ENCODE assay signal across 2 cellular contexts in the genomic region with DNA sequence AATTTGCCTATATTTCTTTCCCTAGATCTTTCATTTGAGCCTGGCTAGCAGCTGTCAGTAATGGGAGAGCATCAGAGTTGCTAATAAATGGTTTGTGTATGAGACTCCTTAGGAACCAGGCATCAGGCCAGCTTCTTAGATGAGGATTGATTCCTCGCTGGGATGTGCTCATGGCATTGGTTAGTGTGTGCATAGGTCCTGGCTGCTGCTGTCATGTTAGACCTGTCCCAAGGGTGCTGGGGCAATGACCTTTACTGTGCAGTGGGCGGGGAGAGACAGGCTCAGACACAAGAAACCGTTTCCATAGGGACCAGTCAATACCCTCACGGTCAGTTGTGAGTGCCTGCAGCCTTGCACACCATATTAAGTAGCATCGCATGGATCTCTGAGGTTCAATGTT.
TF ChIP-seq lines count a peak whose summit lies in the region.

No MANE protein-coding gene starts in this region.

TF ChIP-seq in SK-N-SH treated with all-trans-retinoic acid at 6 μM for 48 hours, 23 proteins besides CTCF, POLR2A, EP300 and RAD21 (continued from another document):
- TF ChIP-seq ZNF565 (CRISPR knock-in tag; conservative IDR thresholded peaks at IDR 0.05; ENCODE audit: low read depth) = no peak
- TF ChIP-seq OSR1 (CRISPR knock-in tag; IDR thresholded peaks at IDR 0.05) = no peak
- no peak for TF ChIP-seq GLIS3 (CRISPR knock-in tag; IDR thresholded peaks at IDR 0.05)
- TF ChIP-seq, protein P1, sequence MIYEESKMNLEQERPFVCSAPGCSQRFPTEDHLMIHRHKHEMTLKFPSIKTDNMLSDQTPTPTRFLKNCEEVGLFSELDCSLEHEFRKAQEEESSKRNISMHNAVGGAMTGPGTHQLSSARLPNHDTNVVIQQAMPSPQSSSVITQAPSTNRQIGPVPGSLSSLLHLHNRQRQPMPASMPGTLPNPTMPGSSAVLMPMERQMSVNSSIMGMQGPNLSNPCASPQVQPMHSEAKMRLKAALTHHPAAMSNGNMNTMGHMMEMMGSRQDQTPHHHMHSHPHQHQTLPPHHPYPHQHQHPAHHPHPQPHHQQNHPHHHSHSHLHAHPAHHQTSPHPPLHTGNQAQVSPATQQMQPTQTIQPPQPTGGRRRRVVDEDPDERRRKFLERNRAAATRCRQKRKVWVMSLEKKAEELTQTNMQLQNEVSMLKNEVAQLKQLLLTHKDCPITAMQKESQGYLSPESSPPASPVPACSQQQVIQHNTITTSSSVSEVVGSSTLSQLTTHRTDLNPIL (CRISPR knock-in tag; IDR thresholded peaks at IDR 0.05; ENCODE audit: low read depth) = no peak
- TF ChIP-seq, protein P2, sequence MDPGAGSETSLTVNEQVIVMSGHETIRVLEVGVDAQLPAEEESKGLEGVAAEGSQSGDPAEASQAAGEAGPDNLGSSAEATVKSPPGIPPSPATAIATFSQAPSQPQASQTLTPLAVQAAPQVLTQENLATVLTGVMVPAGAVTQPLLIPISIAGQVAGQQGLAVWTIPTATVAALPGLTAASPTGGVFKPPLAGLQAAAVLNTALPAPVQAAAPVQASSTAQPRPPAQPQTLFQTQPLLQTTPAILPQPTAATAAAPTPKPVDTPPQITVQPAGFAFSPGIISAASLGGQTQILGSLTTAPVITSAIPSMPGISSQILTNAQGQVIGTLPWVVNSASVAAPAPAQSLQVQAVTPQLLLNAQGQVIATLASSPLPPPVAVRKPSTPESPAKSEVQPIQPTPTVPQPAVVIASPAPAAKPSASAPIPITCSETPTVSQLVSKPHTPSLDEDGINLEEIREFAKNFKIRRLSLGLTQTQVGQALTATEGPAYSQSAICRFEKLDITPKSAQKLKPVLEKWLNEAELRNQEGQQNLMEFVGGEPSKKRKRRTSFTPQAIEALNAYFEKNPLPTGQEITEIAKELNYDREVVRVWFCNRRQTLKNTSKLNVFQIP (CRISPR knock-in tag; IDR thresholded peaks at IDR 0.05; ENCODE audit: borderline replicate concordance, low read depth) = no peak
- no peak for TF ChIP-seq TCF4 (CRISPR knock-in tag; IDR thresholded peaks at IDR 0.05; ENCODE audit: borderline replicate concordance)
- TF ChIP-seq ZFP3 (CRISPR knock-in tag; IDR thresholded peaks at IDR 0.05) = no peak
- no peak for TF ChIP-seq ESRRG (CRISPR knock-in tag; IDR thresholded peaks at IDR 0.05)
- TF ChIP-seq, protein P3, sequence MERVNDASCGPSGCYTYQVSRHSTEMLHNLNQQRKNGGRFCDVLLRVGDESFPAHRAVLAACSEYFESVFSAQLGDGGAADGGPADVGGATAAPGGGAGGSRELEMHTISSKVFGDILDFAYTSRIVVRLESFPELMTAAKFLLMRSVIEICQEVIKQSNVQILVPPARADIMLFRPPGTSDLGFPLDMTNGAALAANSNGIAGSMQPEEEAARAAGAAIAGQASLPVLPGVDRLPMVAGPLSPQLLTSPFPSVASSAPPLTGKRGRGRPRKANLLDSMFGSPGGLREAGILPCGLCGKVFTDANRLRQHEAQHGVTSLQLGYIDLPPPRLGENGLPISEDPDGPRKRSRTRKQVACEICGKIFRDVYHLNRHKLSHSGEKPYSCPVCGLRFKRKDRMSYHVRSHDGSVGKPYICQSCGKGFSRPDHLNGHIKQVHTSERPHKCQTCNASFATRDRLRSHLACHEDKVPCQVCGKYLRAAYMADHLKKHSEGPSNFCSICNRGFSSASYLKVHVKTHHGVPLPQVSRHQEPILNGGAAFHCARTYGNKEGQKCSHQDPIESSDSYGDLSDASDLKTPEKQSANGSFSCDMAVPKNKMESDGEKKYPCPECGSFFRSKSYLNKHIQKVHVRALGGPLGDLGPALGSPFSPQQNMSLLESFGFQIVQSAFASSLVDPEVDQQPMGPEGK (CRISPR knock-in tag; IDR thresholded peaks at IDR 0.05; ENCODE audit: borderline replicate concordance) = no peak
- TF ChIP-seq ARNTL (CRISPR knock-in tag; IDR thresholded peaks at IDR 0.05; ENCODE audit: borderline replicate concordance, low read depth) = no peak

TF ChIP-seq in SK-N-SH, 30 proteins besides CTCF, POLR2A, EP300 and RAD21 (continued from another document):
- TF ChIP-seq, protein P4, sequence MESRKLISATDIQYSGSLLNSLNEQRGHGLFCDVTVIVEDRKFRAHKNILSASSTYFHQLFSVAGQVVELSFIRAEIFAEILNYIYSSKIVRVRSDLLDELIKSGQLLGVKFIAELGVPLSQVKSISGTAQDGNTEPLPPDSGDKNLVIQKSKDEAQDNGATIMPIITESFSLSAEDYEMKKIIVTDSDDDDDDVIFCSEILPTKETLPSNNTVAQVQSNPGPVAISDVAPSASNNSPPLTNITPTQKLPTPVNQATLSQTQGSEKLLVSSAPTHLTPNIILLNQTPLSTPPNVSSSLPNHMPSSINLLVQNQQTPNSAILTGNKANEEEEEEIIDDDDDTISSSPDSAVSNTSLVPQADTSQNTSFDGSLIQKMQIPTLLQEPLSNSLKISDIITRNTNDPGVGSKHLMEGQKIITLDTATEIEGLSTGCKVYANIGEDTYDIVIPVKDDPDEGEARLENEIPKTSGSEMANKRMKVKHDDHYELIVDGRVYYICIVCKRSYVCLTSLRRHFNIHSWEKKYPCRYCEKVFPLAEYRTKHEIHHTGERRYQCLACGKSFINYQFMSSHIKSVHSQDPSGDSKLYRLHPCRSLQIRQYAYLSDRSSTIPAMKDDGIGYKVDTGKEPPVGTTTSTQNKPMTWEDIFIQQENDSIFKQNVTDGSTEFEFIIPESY (IDR thresholded peaks at IDR 0.05; ENCODE audit: borderline replicate concordance, low read depth) = no peak
- TF ChIP-seq, protein P5, sequence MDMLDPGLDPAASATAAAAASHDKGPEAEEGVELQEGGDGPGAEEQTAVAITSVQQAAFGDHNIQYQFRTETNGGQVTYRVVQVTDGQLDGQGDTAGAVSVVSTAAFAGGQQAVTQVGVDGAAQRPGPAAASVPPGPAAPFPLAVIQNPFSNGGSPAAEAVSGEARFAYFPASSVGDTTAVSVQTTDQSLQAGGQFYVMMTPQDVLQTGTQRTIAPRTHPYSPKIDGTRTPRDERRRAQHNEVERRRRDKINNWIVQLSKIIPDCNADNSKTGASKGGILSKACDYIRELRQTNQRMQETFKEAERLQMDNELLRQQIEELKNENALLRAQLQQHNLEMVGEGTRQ (IDR thresholded peaks at IDR 0.05; ENCODE audit: borderline replicate concordance, low read depth, low read length) = no peak
